8 cellular contexts compared by ENCODE assay signal in the genomic region with DNA sequence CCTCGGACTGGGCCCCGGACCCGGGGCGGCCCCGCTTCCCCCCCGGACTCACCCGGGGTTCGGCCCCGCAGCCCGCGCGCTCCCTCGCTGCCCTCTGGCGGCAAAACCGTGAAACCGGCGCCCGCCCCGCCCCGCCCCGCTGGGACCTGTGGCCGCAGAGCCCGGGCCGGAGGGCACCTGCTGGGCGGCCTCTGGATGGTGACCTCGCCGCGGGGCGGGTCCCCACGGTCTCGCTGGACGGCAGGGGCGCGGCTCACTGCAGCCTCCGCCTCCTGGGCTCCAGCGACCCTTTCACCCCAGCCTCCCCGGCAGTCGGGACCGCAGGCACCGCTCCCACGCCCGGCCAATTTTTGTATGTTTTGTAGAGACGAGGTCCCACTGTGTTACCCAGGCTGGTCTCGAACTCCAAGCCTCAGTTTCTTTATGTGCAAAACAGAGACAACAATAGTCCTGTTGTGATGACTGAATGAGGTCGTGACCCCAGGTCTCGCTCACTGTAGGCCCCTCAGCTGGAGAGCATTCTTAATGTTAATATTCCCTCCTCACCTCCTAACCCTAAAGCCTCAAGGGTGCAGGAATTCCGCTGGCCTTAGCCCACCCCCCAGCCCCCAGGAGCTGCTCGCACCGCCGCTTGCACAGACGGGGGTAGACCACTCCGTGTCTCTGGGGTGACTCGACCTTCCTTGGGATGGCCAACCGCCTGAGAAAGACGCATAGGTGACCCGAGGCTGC. TPM values are rescaled to one million over a fixed set of nuclear protein-coding genes. Genes with fewer than 3 reads are reported as not detected.
DNase-seq lines count a peak whose midpoint lies in the region; ATAC-seq and TF ChIP-seq lines count a peak whose summit lies in the region.

No MANE protein-coding gene starts in this region.

- peak; percentile 66; the same call in 1 of the 2 replicates for TF ChIP-seq RAD21 in Ishikawa (IDR thresholded peaks at IDR 0.05; ENCODE audit: low read depth)

- no peak overlapping the region for H3K27ac ChIP-seq in caudate nucleus (ENCODE audit: low read depth, low read length)

- peak; percentile 52 for DNase-seq in NCI-H146 (lab: John Stamatoyannopoulos, UW)
- DNase-seq in NCI-H146 treated with DMSO at 0.1 percent for 48 hours (lab: John Stamatoyannopoulos, UW; ENCODE audit: unreplicated experiment): no peak
- peak; percentile 51 to 60 (median 52) for DNase-seq in activated CD4-positive, CD25-positive, alpha-beta regulatory T cell (lab: John Stamatoyannopoulos, UW)
- peak in 48 of 61 donors; percentile 2 to 68 (median 28) for DNase-seq in caudate nucleus (lab: John Stamatoyannopoulos, UW)
- peak; percentile 93 for DNase-seq in left lobe of liver (ENCODE audit: low spot score)
- peak in 2 of 3 donors; percentile 41 to 66 for DNase-seq in stimulated activated CD4-positive, alpha-beta T cell treated with anti-CD3 and anti-CD28 coated beads, TNF-alpha, amount 100 ng/mL, for 1 hour (ENCODE audit: low read depth in 3 of 3, low spot score in 1 of 3)

- no peak for TF ChIP-seq EP300 in Ishikawa (IDR thresholded peaks at IDR 0.05; ENCODE audit: borderline replicate concordance)

- ATAC-seq in left lobe of liver: peak; percentile 93
- ATAC-seq in HG03378 (IDR thresholded peaks at IDR 0.05; ENCODE audit: unreplicated experiment): no peak

TF ChIP-seq in Ishikawa, 13 proteins besides CTCF, POLR2A, EP300 and RAD21:
- TF ChIP-seq TEAD4 (IDR thresholded peaks at IDR 0.05) (peak; percentile 50; the same call in 1 of the 2 replicates), YY1 (IDR thresholded peaks at IDR 0.05; ENCODE audit: low read depth) (0 out of 2 replicates have a peak, but pooled peaks have one; percentile 15)
- TF ChIP-seq, protein P1, sequence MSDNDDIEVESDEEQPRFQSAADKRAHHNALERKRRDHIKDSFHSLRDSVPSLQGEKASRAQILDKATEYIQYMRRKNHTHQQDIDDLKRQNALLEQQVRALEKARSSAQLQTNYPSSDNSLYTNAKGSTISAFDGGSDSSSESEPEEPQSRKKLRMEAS (IDR thresholded peaks at IDR 0.05): no peak

RNA-seq across cellular contexts. Expression of a gene that starts 33.7 kb away (rescaled TPM):
- total RNA-seq in left lobe of liver: 87.4 TPM

RNA-seq across cellular contexts. Expression of a gene that starts 59.4 kb away (rescaled TPM):
- total RNA-seq in left lobe of liver: 1.7 TPM
